Comparison of ENCODE assay signal across 5 cellular contexts in genomic region chr5:174648625-174649024, GRCh38.
DNase-seq lines count a peak whose midpoint lies in the region; ATAC-seq, FAIRE-seq and TF ChIP-seq lines count a peak whose summit lies in the region.
"Not testable (repeated sequence)": the region's sequence is repeated elsewhere in the genome, so short reads cannot be mapped to it uniquely, and the experiment has no call there.

No MANE protein-coding gene starts in this region.

- not testable (repeated sequence) for H3K36me3 ChIP-seq in HCT116 (ENCODE audit: control insufficient read depth in 1 of 2, insufficient read depth in 2 of 2, low read length in 2 of 2); HepG2 (replicated peaks in 1 of 2; ENCODE audit: control insufficient read depth in 1 of 2, insufficient read depth in 2 of 2, low read length in 2 of 2)

- TF ChIP-seq POLR2A in HCT116 (IDR thresholded peaks at IDR 0.05; ENCODE audit: borderline replicate concordance, extremely low read depth, insufficient read depth, insufficient read length); HepG2 (IDR thresholded peaks at IDR 0.05; ENCODE audit: insufficient read depth in 1 of 2, low read depth in 2 of 2, low read length in 2 of 2): not testable (repeated sequence)

- POLR2A ChIA-PET in HCT116 (lab: Charles Lee); WTC11 (lab: Charles Lee); HepG2 (lab: Yijun Ruan, JAX): not testable (repeated sequence)

- not testable (repeated sequence) for H3K4me3 Mint-ChIP-seq in WTC11

- not testable (repeated sequence) for H3K9me2 ChIP-seq in HCT116 (ENCODE audit: insufficient read depth)

- H3K4me1 ChIP-seq in HCT116 (ENCODE audit: control insufficient read depth in 1 of 2, insufficient read depth in 2 of 2, low read length in 2 of 2); HepG2 (ENCODE audit: insufficient read depth, low read length): not testable (repeated sequence)

- H2AFZ ChIP-seq in HCT116 (ENCODE audit: low read depth, low read length, poor library complexity, severe bottlenecking); HepG2 (ENCODE audit: low read length): not testable (repeated sequence)

- CTCF ChIA-PET in HCT116 (lab: Charles Lee); WTC11 (lab: Charles Lee); HepG2 (lab: Yijun Ruan, JAX; ENCODE audit: low intra/inter-chr PET ratio, low total read pairs): not testable (repeated sequence)

- not testable (repeated sequence) for TF ChIP-seq EP300 in HepG2 (IDR thresholded peaks at IDR 0.05; ENCODE audit: low read depth in 2 of 2, low read length in 2 of 2); HepG2 (CRISPR knock-in tag; IDR thresholded peaks at IDR 0.05; ENCODE audit: borderline replicate concordance)

- ATAC-seq in HCT116, result peak; percentile 34; the same call in 1 of the 2 replicates
- not testable (repeated sequence) for ATAC-seq in WTC11, HepG2

- not testable (repeated sequence) for TF ChIP-seq RAD21 in HCT116 (IDR thresholded peaks at IDR 0.05; ENCODE audit: low read depth); HepG2 (CRISPR knock-in tag; IDR thresholded peaks at IDR 0.05)

- not testable (repeated sequence) for H3K9ac ChIP-seq in HCT116 (ENCODE audit: low read length); HepG2 (ENCODE audit: insufficient read depth, low read depth, low read length)

- not testable (repeated sequence) for H3K4me2 ChIP-seq in HCT116 (ENCODE audit: low read length); HepG2 (ENCODE audit: low read depth, low read length)

- TF ChIP-seq CTCF in HCT116 (IDR thresholded peaks at IDR 0.05 in 2 of 3, conservative IDR thresholded peaks at IDR 0.05 in 1 of 3; ENCODE audit: borderline replicate concordance in 1 of 3, insufficient read depth in 1 of 3, low read depth in 2 of 3, low read length in 2 of 3); WTC11 (IDR thresholded peaks at IDR 0.05); HepG2 (CRISPR knock-in tag; IDR thresholded peaks at IDR 0.05): not testable (repeated sequence)

- in situ Hi-C loops in HepG2 (cut with HindIII; ENCODE audit: extremely low pct_ligation_motif_present, low pct_unique_long_range_greater_than_20kb), result not testable (repeated sequence)

- FAIRE-seq in HepG2 (lab: Jason Lieb, UNC), result not testable (repeated sequence)

- H3K4me3 ChIP-seq in HCT116 (replicated peaks in 1 of 2; ENCODE audit: low read depth in 1 of 2, low read length in 2 of 2); HepG2 (replicated peaks in 1 of 3; ENCODE audit: insufficient read depth in 1 of 3, low read depth in 2 of 3, low read length in 3 of 3): not testable (repeated sequence)

- not testable (repeated sequence) for H3K27ac ChIP-seq in HCT116 (ENCODE audit: low read depth, low read length); HepG2 (ENCODE audit: extremely low read length, insufficient read depth, low read length)

- BruUV-seq in HCT116 (replicated peaks; lab: Mats Ljungman, UMichigan); HepG2 (replicated peaks; lab: Mats Ljungman, UMichigan): not testable (repeated sequence)

- not testable (repeated sequence) for H3K4me1 Mint-ChIP-seq in WTC11

- WGBS in HepG2 (ENCODE audit: low lambda C conversion rate), result 21% methylated on average over 4 of the region's 4 CpGs

- not testable (repeated sequence) for H4K20me1 ChIP-seq in HCT116 (ENCODE audit: insufficient read depth); HepG2 (ENCODE audit: insufficient read depth, low read length)

- not testable (repeated sequence) for H3K27me3 ChIP-seq in HCT116 (ENCODE audit: insufficient read depth, low read length); HepG2 (ENCODE audit: control insufficient read depth in 1 of 2, insufficient read depth in 2 of 2, low read length in 2 of 2)

- peaks cover 10% of the 10 kb centered on the region for H3K36me3 Mint-ChIP-seq in WTC11

- not testable (repeated sequence) for H3K27ac Mint-ChIP-seq in WTC11

- H3K27me3 Mint-ChIP-seq in WTC11 (ENCODE audit: low read depth), result not testable (repeated sequence)

- H3K9me3 ChIP-seq in HCT116 (ENCODE audit: control insufficient read depth in 1 of 2, insufficient read depth in 1 of 2, low read depth in 1 of 2, low read length in 2 of 2); HepG2 (ENCODE audit: low read length): not testable (repeated sequence)

- DNase-seq in HCT116 (ENCODE audit: low read depth, low spot score) (peak; percentile 10), HT1080 (ENCODE audit: low read depth) (peak; percentile 7), NAMALWA (ENCODE audit: low spot score) (peak; percentile 16)
- DNase-seq in WTC11 (ENCODE audit: low spot score); HepG2 (ENCODE audit: low spot score): not testable (repeated sequence)

- H3K79me2 ChIP-seq in HCT116 (ENCODE audit: insufficient read depth, low read length); HepG2 (ENCODE audit: insufficient read depth, low read length): not testable (repeated sequence)

- H3K9me3 Mint-ChIP-seq in WTC11, result peaks cover 33% of the 10 kb centered on the region

- RAD21 ChIA-PET in HCT116 (lab: Charles Lee; ENCODE audit: low non-redundant PET in 1 of 2, low total read pairs in 2 of 2, uncharacterized antibody in 2 of 2, unreplicated experiment in 2 of 2), result not testable (repeated sequence)

- intact Hi-C loops in HCT116 (cut with micrococcal nuclease); HepG2 (cut with micrococcal nuclease; ENCODE audit: unreplicated experiment): not testable (repeated sequence)

TF ChIP-seq in WTC11, 78 proteins besides CTCF, POLR2A, EP300 and RAD21:
- TF ChIP-seq NFYB (CRISPR knock-in tag; conservative IDR thresholded peaks at IDR 0.05; ENCODE audit: low read depth), result peak; percentile 53

TF ChIP-seq in HepG2, 621 proteins besides CTCF, POLR2A, EP300 and RAD21:
- peak; percentile 34; the same call in 1 of the 2 replicates for TF ChIP-seq NFYB (CRISPR knock-in tag; IDR thresholded peaks at IDR 0.05)
